Comparison of ENCODE assay signal across 1 cellular context in the genomic region with DNA sequence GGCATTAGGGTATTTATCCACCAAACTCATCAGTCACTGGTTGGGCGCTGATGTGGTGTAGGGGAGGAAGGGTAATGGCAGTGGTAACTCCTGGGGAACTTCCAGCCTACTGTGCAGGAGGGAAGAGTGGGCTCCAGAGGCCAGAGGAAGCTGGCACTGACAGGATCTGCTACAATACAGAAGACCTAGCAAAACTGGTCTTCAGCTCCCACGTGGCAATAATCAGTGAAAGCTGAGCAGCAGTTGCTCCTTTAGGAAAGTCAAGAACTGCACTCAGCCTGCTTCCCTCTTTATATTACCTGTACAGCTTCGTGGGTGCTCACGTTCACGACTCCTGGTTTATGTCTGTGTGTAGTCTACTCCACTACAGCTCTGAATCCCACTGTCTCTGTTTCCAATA.
TF ChIP-seq lines count a peak whose summit lies in the region.

No MANE protein-coding gene starts in this region.

TF ChIP-seq in Ishikawa, 13 proteins besides CTCF, POLR2A, EP300 and RAD21 (continued from another document):
- TF ChIP-seq, protein P1, sequence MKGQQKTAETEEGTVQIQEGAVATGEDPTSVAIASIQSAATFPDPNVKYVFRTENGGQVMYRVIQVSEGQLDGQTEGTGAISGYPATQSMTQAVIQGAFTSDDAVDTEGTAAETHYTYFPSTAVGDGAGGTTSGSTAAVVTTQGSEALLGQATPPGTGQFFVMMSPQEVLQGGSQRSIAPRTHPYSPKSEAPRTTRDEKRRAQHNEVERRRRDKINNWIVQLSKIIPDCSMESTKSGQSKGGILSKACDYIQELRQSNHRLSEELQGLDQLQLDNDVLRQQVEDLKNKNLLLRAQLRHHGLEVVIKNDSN (IDR thresholded peaks at IDR 0.05) = 0 out of 2 replicates have a peak, but pooled peaks have one; percentile 4
- no peak for TF ChIP-seq CREB1 (IDR thresholded peaks at IDR 0.05; ENCODE audit: low read depth)
- no peak for TF ChIP-seq YY1 (IDR thresholded peaks at IDR 0.05; ENCODE audit: low read depth)
- TF ChIP-seq TEAD4 (IDR thresholded peaks at IDR 0.05) = no peak
- TF ChIP-seq CEBPB (IDR thresholded peaks at IDR 0.05) = no peak
- TF ChIP-seq EGR1 (IDR thresholded peaks at IDR 0.05) = no peak
- TF ChIP-seq TAF1 (IDR thresholded peaks at IDR 0.05; ENCODE audit: low read depth) = no peak
- TF ChIP-seq FOXM1 (IDR thresholded peaks at IDR 0.05; ENCODE audit: borderline replicate concordance, low read depth) = no peak
- TF ChIP-seq NFIC (IDR thresholded peaks at IDR 0.05) = no peak
- TF ChIP-seq TCF12 (IDR thresholded peaks at IDR 0.05; ENCODE audit: low read depth) = no peak
TF ChIP-seq in Ishikawa: peak in this region for 2.
